In genomic region chr10:80199828-80200227, GRCh38 we compare ENCODE assay signal across 1 cellular context.
TF ChIP-seq lines count a peak whose summit lies in the region.

No MANE protein-coding gene starts in this region.

TF ChIP-seq in GM23338, 12 proteins besides CTCF, POLR2A, EP300 and RAD21 (continued from another document):
- TF ChIP-seq, protein P1, sequence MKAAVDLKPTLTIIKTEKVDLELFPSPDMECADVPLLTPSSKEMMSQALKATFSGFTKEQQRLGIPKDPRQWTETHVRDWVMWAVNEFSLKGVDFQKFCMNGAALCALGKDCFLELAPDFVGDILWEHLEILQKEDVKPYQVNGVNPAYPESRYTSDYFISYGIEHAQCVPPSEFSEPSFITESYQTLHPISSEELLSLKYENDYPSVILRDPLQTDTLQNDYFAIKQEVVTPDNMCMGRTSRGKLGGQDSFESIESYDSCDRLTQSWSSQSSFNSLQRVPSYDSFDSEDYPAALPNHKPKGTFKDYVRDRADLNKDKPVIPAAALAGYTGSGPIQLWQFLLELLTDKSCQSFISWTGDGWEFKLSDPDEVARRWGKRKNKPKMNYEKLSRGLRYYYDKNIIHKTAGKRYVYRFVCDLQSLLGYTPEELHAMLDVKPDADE (IDR thresholded peaks at IDR 0.05): no peak
- TF ChIP-seq, protein P2, sequence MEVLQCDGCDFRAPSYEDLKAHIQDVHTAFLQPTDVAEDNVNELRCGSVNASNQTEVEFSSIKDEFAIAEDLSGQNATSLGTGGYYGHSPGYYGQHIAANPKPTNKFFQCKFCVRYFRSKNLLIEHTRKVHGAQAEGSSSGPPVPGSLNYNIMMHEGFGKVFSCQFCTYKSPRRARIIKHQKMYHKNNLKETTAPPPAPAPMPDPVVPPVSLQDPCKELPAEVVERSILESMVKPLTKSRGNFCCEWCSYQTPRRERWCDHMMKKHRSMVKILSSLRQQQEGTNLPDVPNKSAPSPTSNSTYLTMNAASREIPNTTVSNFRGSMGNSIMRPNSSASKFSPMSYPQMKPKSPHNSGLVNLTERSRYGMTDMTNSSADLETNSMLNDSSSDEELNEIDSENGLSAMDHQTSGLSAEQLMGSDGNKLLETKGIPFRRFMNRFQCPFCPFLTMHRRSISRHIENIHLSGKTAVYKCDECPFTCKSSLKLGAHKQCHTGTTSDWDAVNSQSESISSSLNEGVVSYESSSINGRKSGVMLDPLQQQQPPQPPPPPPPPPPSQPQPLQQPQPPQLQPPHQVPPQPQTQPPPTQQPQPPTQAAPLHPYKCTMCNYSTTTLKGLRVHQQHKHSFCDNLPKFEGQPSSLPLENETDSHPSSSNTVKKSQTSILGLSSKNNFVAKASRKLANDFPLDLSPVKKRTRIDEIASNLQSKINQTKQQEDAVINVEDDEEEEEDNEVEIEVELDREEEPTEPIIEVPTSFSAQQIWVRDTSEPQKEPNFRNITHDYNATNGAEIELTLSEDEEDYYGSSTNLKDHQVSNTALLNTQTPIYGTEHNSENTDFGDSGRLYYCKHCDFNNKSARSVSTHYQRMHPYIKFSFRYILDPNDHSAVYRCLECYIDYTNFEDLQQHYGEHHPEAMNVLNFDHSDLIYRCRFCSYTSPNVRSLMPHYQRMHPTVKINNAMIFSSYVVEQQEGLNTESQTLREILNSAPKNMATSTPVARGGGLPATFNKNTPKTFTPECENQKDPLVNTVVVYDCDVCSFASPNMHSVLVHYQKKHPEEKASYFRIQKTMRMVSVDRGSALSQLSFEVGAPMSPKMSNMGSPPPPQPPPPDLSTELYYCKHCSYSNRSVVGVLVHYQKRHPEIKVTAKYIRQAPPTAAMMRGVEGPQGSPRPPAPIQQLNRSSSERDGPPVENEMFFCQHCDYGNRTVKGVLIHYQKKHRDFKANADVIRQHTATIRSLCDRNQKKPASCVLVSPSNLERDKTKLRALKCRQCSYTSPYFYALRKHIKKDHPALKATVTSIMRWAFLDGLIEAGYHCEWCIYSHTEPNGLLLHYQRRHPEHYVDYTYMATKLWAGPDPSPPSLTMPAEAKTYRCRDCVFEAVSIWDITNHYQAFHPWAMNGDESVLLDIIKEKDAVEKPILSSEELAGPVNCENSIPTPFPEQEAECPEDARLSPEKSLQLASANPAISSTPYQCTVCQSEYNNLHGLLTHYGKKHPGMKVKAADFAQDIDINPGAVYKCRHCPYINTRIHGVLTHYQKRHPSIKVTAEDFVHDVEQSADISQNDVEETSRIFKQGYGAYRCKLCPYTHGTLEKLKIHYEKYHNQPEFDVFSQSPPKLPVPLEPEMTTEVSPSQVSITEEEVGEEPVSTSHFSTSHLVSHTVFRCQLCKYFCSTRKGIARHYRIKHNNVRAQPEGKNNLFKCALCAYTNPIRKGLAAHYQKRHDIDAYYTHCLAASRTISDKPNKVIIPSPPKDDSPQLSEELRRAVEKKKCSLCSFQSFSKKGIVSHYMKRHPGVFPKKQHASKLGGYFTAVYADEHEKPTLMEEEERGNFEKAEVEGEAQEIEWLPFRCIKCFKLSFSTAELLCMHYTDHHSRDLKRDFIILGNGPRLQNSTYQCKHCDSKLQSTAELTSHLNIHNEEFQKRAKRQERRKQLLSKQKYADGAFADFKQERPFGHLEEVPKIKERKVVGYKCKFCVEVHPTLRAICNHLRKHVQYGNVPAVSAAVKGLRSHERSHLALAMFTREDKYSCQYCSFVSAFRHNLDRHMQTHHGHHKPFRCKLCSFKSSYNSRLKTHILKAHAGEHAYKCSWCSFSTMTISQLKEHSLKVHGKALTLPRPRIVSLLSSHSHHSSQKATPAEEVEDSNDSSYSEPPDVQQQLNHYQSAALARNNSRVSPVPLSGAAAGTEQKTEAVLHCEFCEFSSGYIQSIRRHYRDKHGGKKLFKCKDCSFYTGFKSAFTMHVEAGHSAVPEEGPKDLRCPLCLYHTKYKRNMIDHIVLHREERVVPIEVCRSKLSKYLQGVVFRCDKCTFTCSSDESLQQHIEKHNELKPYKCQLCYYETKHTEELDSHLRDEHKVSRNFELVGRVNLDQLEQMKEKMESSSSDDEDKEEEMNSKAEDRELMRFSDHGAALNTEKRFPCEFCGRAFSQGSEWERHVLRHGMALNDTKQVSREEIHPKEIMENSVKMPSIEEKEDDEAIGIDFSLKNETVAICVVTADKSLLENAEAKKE (CRISPR knock-in tag; IDR thresholded peaks at IDR 0.05): no peak
- TF ChIP-seq REST (IDR thresholded peaks at IDR 0.05; ENCODE audit: unreplicated experiment): no peak
- TF ChIP-seq CREB1 (CRISPR knock-in tag; IDR thresholded peaks at IDR 0.05; ENCODE audit: low read depth): no peak
- no peak for TF ChIP-seq ZNF114 (CRISPR knock-in tag; IDR thresholded peaks at IDR 0.05)
